Comparison of ENCODE assay signal across 8 cellular contexts in the genomic region with DNA sequence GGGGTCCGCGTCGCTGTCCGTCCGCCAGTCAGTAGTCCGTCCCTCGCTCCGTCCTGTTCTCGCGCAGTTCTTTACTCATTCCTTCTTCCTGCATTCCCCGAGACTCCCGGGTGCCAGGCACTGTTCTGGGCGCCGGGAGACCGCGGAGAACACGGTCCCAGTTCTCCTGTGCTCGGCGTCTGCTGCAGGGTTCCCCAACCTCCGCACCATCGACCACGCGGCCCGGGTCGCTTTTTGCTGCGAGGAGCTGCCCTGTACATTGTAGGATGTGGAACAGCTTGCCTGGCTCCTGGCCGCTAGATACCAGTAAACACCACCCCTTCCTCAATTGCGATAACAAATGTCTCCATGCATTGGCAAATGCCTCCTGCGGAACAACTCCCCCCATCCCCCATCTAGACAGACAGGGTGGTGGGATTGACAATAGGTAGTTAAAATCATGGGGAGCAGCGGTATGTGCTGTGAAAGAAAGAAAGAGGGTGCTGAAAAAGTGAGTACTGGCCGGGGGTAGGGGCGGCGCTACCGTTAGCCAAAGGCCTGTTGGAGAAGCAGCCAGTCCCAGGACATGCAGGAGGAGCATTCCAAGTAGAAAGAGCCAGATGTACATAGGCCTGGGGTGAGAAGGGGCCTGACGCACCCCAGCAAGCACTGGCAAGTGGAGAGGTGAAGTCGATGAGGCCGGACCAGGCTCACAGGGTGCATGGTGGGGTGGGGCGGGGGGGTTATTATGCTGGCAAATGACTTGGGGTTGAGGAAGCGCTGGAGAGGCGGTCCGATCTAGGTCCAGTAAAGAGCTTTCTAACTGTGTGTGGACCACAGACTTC. TPM values are rescaled to one million over a fixed set of nuclear protein-coding genes. Genes with fewer than 3 reads are reported as not detected.
DNase-seq lines count a peak whose midpoint lies in the region; ATAC-seq lines count a peak whose summit lies in the region.

No MANE protein-coding gene starts in this region.

- H3K27me3 Mint-ChIP-seq in CD4-positive, CD25-positive, alpha-beta regulatory T cell, result no peaks in the 10 kb centered on the region
- no peaks in the 10 kb centered on the region for H3K27me3 Mint-ChIP-seq in IgD-negative memory B cell

- no CpG with 5 or more reads among the region's 41 CpGs for WGBS in iPS DF 6.9 (ENCODE audit: insufficient coverage, insufficient read length)

- peak overlapping the region; percentile 79 to 96 (median 94) for H3K27ac Mint-ChIP-seq in CD4-positive, CD25-positive, alpha-beta regulatory T cell
- peak overlapping the region; percentile 92 to 94 (median 93) for H3K27ac Mint-ChIP-seq in IgD-negative memory B cell
- peak overlapping the region; percentile 78 to 98 for H3K27ac Mint-ChIP-seq in activated naive CD4-positive, alpha-beta T cell treated with anti-CD3 and anti-CD28 coated beads, Interleukin-2, amount 50 U/mL, for 72 hours

- no peaks in the 10 kb centered on the region for H3K9me3 Mint-ChIP-seq in CD4-positive, CD25-positive, alpha-beta regulatory T cell
- no peaks in the 10 kb centered on the region for H3K9me3 Mint-ChIP-seq in IgD-negative memory B cell
- H3K9me3 Mint-ChIP-seq in activated naive CD4-positive, alpha-beta T cell treated with anti-CD3 and anti-CD28 coated beads, Interleukin-2, amount 50 U/mL, for 72 hours, result no peaks in the 10 kb centered on the region

- ATAC-seq in CD4-positive, CD25-positive, alpha-beta regulatory T cell (ENCODE audit: low read depth in 2 of 2), result no peak
- no peak for ATAC-seq in activated naive CD4-positive, alpha-beta T cell treated with anti-CD3 and anti-CD28 coated beads, Interleukin-2, amount 50 U/mL, for 72 hours

- H3K4me1 ChIP-seq in CD4-positive, CD25-positive, alpha-beta regulatory T cell (ENCODE audit: control insufficient read depth, insufficient read depth, low read length, poor library complexity, severe bottlenecking), result peaks cover 57% of the 10 kb centered on the region
- H3K4me1 ChIP-seq in iPS DF 6.9 (ENCODE audit: control insufficient read depth, insufficient read depth, low read length), result peaks cover 20% of the 10 kb centered on the region

- H3K27ac ChIP-seq in CD4-positive, CD25-positive, alpha-beta regulatory T cell (ENCODE audit: insufficient read depth, low read length, poor library complexity, severe bottlenecking), result peak overlapping the region; percentile 57
- H3K27ac ChIP-seq in iPS DF 6.9 (ENCODE audit: low read length), result no peak overlapping the region
- H3K27ac ChIP-seq in skin epidermis, result peak overlapping the region; percentile 51 to 92 (median 86)

- no peaks in the 10 kb centered on the region for H3K9me3 ChIP-seq in CD4-positive, CD25-positive, alpha-beta regulatory T cell (ENCODE audit: control insufficient read depth in 2 of 2, low read length in 2 of 2)
- no peaks in the 10 kb centered on the region for H3K9me3 ChIP-seq in iPS DF 6.9 (ENCODE audit: control insufficient read depth, insufficient read depth, low read length)

- H3K36me3 Mint-ChIP-seq in CD4-positive, CD25-positive, alpha-beta regulatory T cell, result peaks cover 3% of the 10 kb centered on the region
- H3K36me3 Mint-ChIP-seq in IgD-negative memory B cell, result peaks cover 2% of the 10 kb centered on the region
- peaks cover 31 to 36% of the 10 kb centered on the region in 2 donors for H3K36me3 Mint-ChIP-seq in activated naive CD4-positive, alpha-beta T cell treated with anti-CD3 and anti-CD28 coated beads, Interleukin-2, amount 50 U/mL, for 72 hours

- peaks cover 0 to 62% (median 25%) of the 10 kb centered on the region in 4 donors for H3K4me1 Mint-ChIP-seq in CD4-positive, CD25-positive, alpha-beta regulatory T cell
- H3K4me1 Mint-ChIP-seq in IgD-negative memory B cell, result peaks cover 11 to 43% (median 36%) of the 10 kb centered on the region in 3 donors

- H3K27me3 ChIP-seq in CD4-positive, CD25-positive, alpha-beta regulatory T cell (ENCODE audit: control insufficient read depth, insufficient read depth, low read length), result no peaks in the 10 kb centered on the region
- H3K27me3 ChIP-seq in iPS DF 6.9 (ENCODE audit: control insufficient read depth, insufficient read depth, low read length), result no peaks in the 10 kb centered on the region

- DNase-seq in CD4-positive, CD25-positive, alpha-beta regulatory T cell, result peak in 1 of 3 donors; percentile 34
- DNase-seq in activated naive CD4-positive, alpha-beta T cell treated with anti-CD3 and anti-CD28 coated beads, Interleukin-2, amount 50 U/mL, for 72 hours (ENCODE audit: low spot score in 2 of 2), result no peak
- DNase-seq in iPS DF 6.9 (ENCODE audit: low read depth, low spot score) (no peak), NCI-H1105 (lab: John Stamatoyannopoulos, UW) (no peak), NCI-H2029 treated with DMSO at 0.1 percent for 48 hours (lab: John Stamatoyannopoulos, UW) (no peak), NCI-H2081 (lab: John Stamatoyannopoulos, UW) (no peak)

- peak overlapping the region; percentile 86 to 98 (median 96) for H3K4me3 Mint-ChIP-seq in CD4-positive, CD25-positive, alpha-beta regulatory T cell
- H3K4me3 Mint-ChIP-seq in IgD-negative memory B cell, result peak overlapping the region; percentile 91 to 99 (median 95)

- peak overlapping the region; percentile 71 for H3K4me3 ChIP-seq in CD4-positive, CD25-positive, alpha-beta regulatory T cell (ENCODE audit: low read depth, low read length)
- H3K4me3 ChIP-seq in iPS DF 6.9 (ENCODE audit: low read length) (peak overlapping the region; percentile 94), skin epidermis (peak overlapping the region; percentile 61 to 85 (median 67))

- H3K36me3 ChIP-seq in CD4-positive, CD25-positive, alpha-beta regulatory T cell (ENCODE audit: control insufficient read depth, insufficient read depth, low read length), result peaks cover 6% of the 10 kb centered on the region
- peaks cover 21% of the 10 kb centered on the region for H3K36me3 ChIP-seq in iPS DF 6.9 (ENCODE audit: control insufficient read depth, insufficient read depth, low read length)

RNA-seq across cellular contexts. Expression of a gene that starts 0.7 kb away (rescaled TPM):
- 33.4 TPM for total RNA-seq in CD4-positive, CD25-positive, alpha-beta regulatory T cell
- 1 to 10 TPM; 4.0 to 7.3 (median 4.8) TPM for polyA plus RNA-seq in CD4-positive, CD25-positive, alpha-beta regulatory T cell
- polyA plus RNA-seq in IgD-negative memory B cell, result 7.0 TPM
- total RNA-seq in activated naive CD4-positive, alpha-beta T cell treated with anti-CD3 and anti-CD28 coated beads, Interleukin-2, amount 50 U/mL, for 72 hours, result 10 to 100 TPM; 67.7 to 92.0 TPM

RNA-seq across cellular contexts. Expression of a gene that starts 7.8 kb away (rescaled TPM):
- total RNA-seq in CD4-positive, CD25-positive, alpha-beta regulatory T cell, result not detected
- polyA plus RNA-seq in CD4-positive, CD25-positive, alpha-beta regulatory T cell, result 1 to 10 TPM in 2 of 4 donors, under 1 TPM in 2; 0.38 to 1.2 (median 0.93) TPM
- polyA plus RNA-seq in IgD-negative memory B cell, result 0.41 TPM
- total RNA-seq in activated naive CD4-positive, alpha-beta T cell treated with anti-CD3 and anti-CD28 coated beads, Interleukin-2, amount 50 U/mL, for 72 hours, result under 1 TPM in 1 of 2 donors, not detected in 1; 0.80 TPM

RNA-seq across cellular contexts. Expression of a gene that starts 20.5 kb away (rescaled TPM):
- 86.1 TPM for total RNA-seq in CD4-positive, CD25-positive, alpha-beta regulatory T cell
- 1 to 10 TPM; 1.4 to 4.4 (median 2.6) TPM for polyA plus RNA-seq in CD4-positive, CD25-positive, alpha-beta regulatory T cell
- polyA plus RNA-seq in IgD-negative memory B cell, result 7.4 TPM
- 10 to 100 TPM; 77.0 to 87.6 TPM for total RNA-seq in activated naive CD4-positive, alpha-beta T cell treated with anti-CD3 and anti-CD28 coated beads, Interleukin-2, amount 50 U/mL, for 72 hours

RNA-seq across cellular contexts. Expression of a gene that starts 40.2 kb away (rescaled TPM):
- total RNA-seq in CD4-positive, CD25-positive, alpha-beta regulatory T cell, result not detected
- polyA plus RNA-seq in CD4-positive, CD25-positive, alpha-beta regulatory T cell, result not detected
- not detected for polyA plus RNA-seq in IgD-negative memory B cell
- 10 to 100 TPM in 1 of 2 donors, under 1 TPM in 1; 0.77 to 11.3 TPM for total RNA-seq in activated naive CD4-positive, alpha-beta T cell treated with anti-CD3 and anti-CD28 coated beads, Interleukin-2, amount 50 U/mL, for 72 hours

RNA-seq across cellular contexts. Expression of a gene that starts 49.0 kb away (rescaled TPM):
- total RNA-seq in CD4-positive, CD25-positive, alpha-beta regulatory T cell, result 23.5 TPM
- polyA plus RNA-seq in CD4-positive, CD25-positive, alpha-beta regulatory T cell, result 10 to 100 TPM; 20.9 to 31.1 (median 24.3) TPM
- polyA plus RNA-seq in IgD-negative memory B cell, result 44.1 TPM
- 10 to 100 TPM; 49.5 to 52.2 TPM for total RNA-seq in activated naive CD4-positive, alpha-beta T cell treated with anti-CD3 and anti-CD28 coated beads, Interleukin-2, amount 50 U/mL, for 72 hours
